15 cellular contexts compared by ENCODE assay signal in the genomic region with DNA sequence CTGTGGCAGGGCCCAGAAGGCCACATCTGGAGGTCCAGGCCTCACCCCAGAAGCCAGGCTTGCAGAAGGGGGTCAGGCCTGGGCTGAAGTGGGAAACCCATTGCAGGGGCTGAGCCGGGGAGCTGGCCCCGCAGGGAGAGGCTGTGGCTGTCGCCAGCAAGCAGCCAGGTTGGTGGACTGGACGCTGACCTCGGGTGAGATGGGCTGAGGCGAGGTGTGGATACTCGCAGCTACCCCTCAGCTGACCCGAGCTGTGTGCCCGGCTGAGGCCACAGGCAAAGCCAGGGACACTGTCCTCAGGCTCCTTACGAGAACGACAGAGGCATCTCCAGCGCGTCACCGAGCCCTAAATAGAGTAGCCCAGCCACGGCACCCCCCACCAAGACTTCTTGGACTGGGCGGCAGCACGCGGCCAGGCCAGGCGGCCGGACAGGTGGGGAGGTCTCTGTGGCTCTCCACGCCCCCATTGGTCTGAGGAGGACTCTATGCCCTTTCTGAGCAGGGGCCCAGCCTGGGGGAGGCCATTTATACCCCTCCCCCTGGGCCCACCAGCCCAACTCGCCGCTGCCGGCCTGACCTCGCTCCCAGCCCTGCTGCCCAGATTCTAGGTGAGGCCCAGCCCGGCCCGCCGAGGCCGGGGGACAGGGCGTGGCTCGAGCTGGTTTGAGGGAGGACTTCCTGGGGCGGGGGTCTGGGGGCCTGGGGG. TPM values are rescaled to one million over a fixed set of nuclear protein-coding genes. Genes with fewer than 3 reads are reported as not detected.
DNase-seq lines count a peak whose midpoint lies in the region; ATAC-seq and TF ChIP-seq lines count a peak whose summit lies in the region.
"Had no signal": no experiment of that assay in that cellular context is flagged by ENCODE, and none has a peak within 500 bp of the region (broad histone marks: within the 10 kb centered on the region; RNA-seq: fewer than 3 reads in every experiment).

A gene (plus strand): TSS at position 556 of the 706 bp plus-strand sequence. CDS start 716 bp downstream, outside the sequence.

- POLR2A ChIA-PET in activated CD4-positive, alpha-beta T cell treated with anti-CD3 and anti-CD28 coated beads, Interleukin-2, amount 10 ng/mL, durations not matched to agents 7 days and 5 days (lab: Charles Lee), result no interaction called here

- H3K4me1 Mint-ChIP-seq in activated CD4-positive, alpha-beta T cell treated with anti-CD3 and anti-CD28 coated beads, Interleukin-2, amount 10 ng/mL, durations not matched to agents 7 days and 5 days, result peaks cover 20% of the 10 kb centered on the region
- peaks cover 17% of the 10 kb centered on the region for H3K4me1 Mint-ChIP-seq in central memory CD8-positive, alpha-beta T cell
- H3K4me1 Mint-ChIP-seq in endothelial cell (ENCODE audit: unreplicated experiment), result no peaks in the 10 kb centered on the region
- H3K4me1 Mint-ChIP-seq: WTC11 had no signal

- no peak for TF ChIP-seq CTCF in endothelial cell (IDR thresholded peaks at IDR 0.05; ENCODE audit: unreplicated experiment)

- H3K9me3 Mint-ChIP-seq in activated CD4-positive, alpha-beta T cell treated with anti-CD3 and anti-CD28 coated beads, Interleukin-2, amount 10 ng/mL, durations not matched to agents 7 days and 5 days, result no peaks in the 10 kb centered on the region
- H3K9me3 Mint-ChIP-seq in central memory CD8-positive, alpha-beta T cell, result no peaks in the 10 kb centered on the region
- no peaks in the 10 kb centered on the region for H3K9me3 Mint-ChIP-seq in endothelial cell (ENCODE audit: unreplicated experiment)
- H3K9me3 Mint-ChIP-seq: brain, WTC11 had no signal

- H3K4me3 Mint-ChIP-seq in activated CD4-positive, alpha-beta T cell treated with anti-CD3 and anti-CD28 coated beads, Interleukin-2, amount 10 ng/mL, durations not matched to agents 7 days and 5 days, result no peak within 1 kb of the TSS
- no peak within 1 kb of the TSS for H3K4me3 Mint-ChIP-seq in central memory CD8-positive, alpha-beta T cell
- no peak within 1 kb of the TSS for H3K4me3 Mint-ChIP-seq in endothelial cell (ENCODE audit: unreplicated experiment)
- H3K4me3 Mint-ChIP-seq: WTC11 had no signal

- no peak for ATAC-seq in central memory CD8-positive, alpha-beta T cell (replicated peaks; ENCODE audit: extremely low read depth, poor library complexity, severe bottlenecking)
- no peak for ATAC-seq in GM21360 (IDR thresholded peaks at IDR 0.05; ENCODE audit: unreplicated experiment)

- no peaks in the 10 kb centered on the region for H3K27me3 ChIP-seq in thymus (ENCODE audit: control insufficient read depth, insufficient read depth)

- no peaks in the 10 kb centered on the region for H3K4me1 ChIP-seq in thymus (ENCODE audit: control insufficient read depth, insufficient read depth, low read length)

- WGBS in thymus, result 96% methylated on average over 32 of the region's 32 CpGs

- no peaks in the 10 kb centered on the region for H3K36me3 ChIP-seq in thymus (ENCODE audit: control insufficient read depth, insufficient read depth)

- H3K27ac Mint-ChIP-seq in activated CD4-positive, alpha-beta T cell treated with anti-CD3 and anti-CD28 coated beads, Interleukin-2, amount 10 ng/mL, durations not matched to agents 7 days and 5 days, result peak within 1 kb of the TSS; percentile 74
- H3K27ac Mint-ChIP-seq in central memory CD8-positive, alpha-beta T cell (ENCODE audit: low read depth), result peak within 1 kb of the TSS; percentile 44
- H3K27ac Mint-ChIP-seq in endothelial cell (ENCODE audit: unreplicated experiment), result no peak within 1 kb of the TSS
- H3K27ac Mint-ChIP-seq: WTC11 had no signal

- peaks cover 1% of the 10 kb centered on the region for H3K9me3 ChIP-seq in thymus (ENCODE audit: control insufficient read depth)

- CTCF ChIA-PET in activated CD4-positive, alpha-beta T cell treated with anti-CD3 and anti-CD28 coated beads, Interleukin-2, amount 10 ng/mL, durations not matched to agents 7 days and 5 days (lab: Charles Lee), result interaction anchor here (1.0 kb wide), 1 partner anchor 10 kb away, joined by 6 read pairs; no protein-coding TSS in a partner anchor

- H3K27me3 Mint-ChIP-seq in activated CD4-positive, alpha-beta T cell treated with anti-CD3 and anti-CD28 coated beads, Interleukin-2, amount 10 ng/mL, durations not matched to agents 7 days and 5 days, result no peaks in the 10 kb centered on the region
- peaks cover 3% of the 10 kb centered on the region for H3K27me3 Mint-ChIP-seq in central memory CD8-positive, alpha-beta T cell
- no peaks in the 10 kb centered on the region for H3K27me3 Mint-ChIP-seq in endothelial cell (ENCODE audit: unreplicated experiment)

- H3K36me3 Mint-ChIP-seq in activated CD4-positive, alpha-beta T cell treated with anti-CD3 and anti-CD28 coated beads, Interleukin-2, amount 10 ng/mL, durations not matched to agents 7 days and 5 days (ENCODE audit: low read depth), result no peaks in the 10 kb centered on the region
- peaks cover 2% of the 10 kb centered on the region for H3K36me3 Mint-ChIP-seq in central memory CD8-positive, alpha-beta T cell (ENCODE audit: insufficient read depth)
- H3K36me3 Mint-ChIP-seq in endothelial cell (ENCODE audit: low read depth, unreplicated experiment), result no peaks in the 10 kb centered on the region
- H3K36me3 Mint-ChIP-seq: brain, WTC11 had no signal

- no peak within 1 kb of the TSS for H3K27ac ChIP-seq in thymus (ENCODE audit: low read depth)
- H3K27ac ChIP-seq: KMS-11, SK-N-MC had no signal

- no peak within 1 kb of the TSS for H3K4me3 ChIP-seq in thymus (ENCODE audit: low read length)
- H3K4me3 ChIP-seq: SK-N-MC had no signal

- no peak for DNase-seq in activated CD4-positive, alpha-beta T cell treated with anti-CD3 and anti-CD28 coated beads, Interleukin-2, amount 10 ng/mL, durations not matched to agents 7 days and 5 days
- no peak for DNase-seq in activated CD4-positive, alpha-beta T cell treated with anti-CD3 and anti-CD28 coated beads, Interleukin-2, amount 50 U/mL, for 1 hour
- no peak for DNase-seq in central memory CD8-positive, alpha-beta T cell (ENCODE audit: low spot score in 2 of 2)
- DNase-seq in mucosa of gallbladder (ENCODE audit: low spot score) (no peak), anterior cingulate cortex (lab: John Stamatoyannopoulos, UW) (no peak), endothelial cell (ENCODE audit: low spot score) (no peak)
- DNase-seq: NCI-H1694 treated with DMSO at 0.1 percent for 48 hours had no signal

RNA-seq across cellular contexts. Expression of the gene that starts here (rescaled TPM):
- not detected for total RNA-seq in activated CD4-positive, alpha-beta T cell treated with anti-CD3 and anti-CD28 coated beads, Interleukin-2, amount 10 ng/mL, durations not matched to agents 7 days and 5 days
- total RNA-seq in mucosa of gallbladder (73.7 TPM), endothelial cell (ENCODE audit: unreplicated experiment) (not detected)
- polyA plus RNA-seq in thymus, result 13.4 TPM
- total RNA-seq: lung microvascular endothelial cell, pulmonary artery endothelial cell, WTC11 had no signal

Comparison
In these comparisons a context has a peak if more than half of its experiments do, and no peak if none do; other contexts are left out.
1. RNA of the gene that starts here (total RNA-seq): 73.7 TPM in mucosa of gallbladder (single experiment); not detected in activated CD4-positive, alpha-beta T cell treated with anti-CD3 and anti-CD28 coated beads, Interleukin-2, amount 10 ng/mL, durations not matched to agents 7 days and 5 days and not detected in endothelial cell (single experiment); every median in the first group is over 10 times any median in the second.